9 cellular contexts compared by ENCODE assay signal in genomic region chr11:128709402-128709801, GRCh38. TPM values are rescaled to one million over a fixed set of nuclear protein-coding genes. Genes with fewer than 3 reads are reported as not detected.
DNase-seq lines count a peak whose midpoint lies in the region; ATAC-seq, FAIRE-seq and TF ChIP-seq lines count a peak whose summit lies in the region.
"Had no signal": no experiment of that assay in that cellular context is flagged by ENCODE, and none has a peak within 500 bp of the region (broad histone marks: within the 10 kb centered on the region; RNA-seq: fewer than 3 reads in every experiment).

No MANE protein-coding gene starts in this region.

- no peak overlapping the region for H4K8ac ChIP-seq in neuronal stem cell (ENCODE audit: low read depth, low read length)

- H3K27ac ChIP-seq in CD4-positive, alpha-beta T cell (ENCODE audit: low read depth, low read length) = no peak overlapping the region
- H3K27ac ChIP-seq in neuronal stem cell (replicated peaks; ENCODE audit: low read length) = no peak overlapping the region
- H3K27ac ChIP-seq in small intestine (ENCODE audit: low read depth in 1 of 2, low read length in 1 of 2) = peak overlapping the region in 1 of 2 donors; percentile 38
- H3K27ac ChIP-seq in aorta (ENCODE audit: low read depth in 1 of 2, low read length in 2 of 2) = no peak overlapping the region

- H3K4me1 ChIP-seq in neuronal stem cell (ENCODE audit: control insufficient read depth in 2 of 2, insufficient read depth in 1 of 2, low read depth in 1 of 2, low read length in 2 of 2) (peaks cover 0 to 6% of the 10 kb centered on the region in 2 donors), small intestine (ENCODE audit: control insufficient read depth in 2 of 2, insufficient read depth in 1 of 2, low read depth in 1 of 2, low read length in 1 of 2) (peaks cover 0 to 9% of the 10 kb centered on the region in 2 donors), aorta (ENCODE audit: control insufficient read depth in 1 of 2, insufficient read depth in 2 of 2, low read length in 2 of 2) (no peaks in the 10 kb centered on the region)

- no peak overlapping the region for H3K9ac ChIP-seq in neuronal stem cell (ENCODE audit: low read depth, low read length, poor library complexity)

- no peak overlapping the region for H2BK5ac ChIP-seq in neuronal stem cell (ENCODE audit: low read length)

- no peak overlapping the region for H3K4me2 ChIP-seq in neuronal stem cell (ENCODE audit: insufficient read depth, low read length, poor library complexity, severe bottlenecking)

- no peak overlapping the region for H3K4ac ChIP-seq in neuronal stem cell (ENCODE audit: low read length)

- H2BK15ac ChIP-seq in neuronal stem cell (ENCODE audit: low read length) = no peak overlapping the region

- H4K91ac ChIP-seq in neuronal stem cell (ENCODE audit: low read depth, low read length, poor library complexity) = no peak overlapping the region

- H2BK12ac ChIP-seq in neuronal stem cell (ENCODE audit: low read length) = no peak overlapping the region

- H3K18ac ChIP-seq in neuronal stem cell (ENCODE audit: low read length) = no peak overlapping the region

- TF ChIP-seq CTCF in CD4-positive, alpha-beta T cell (IDR thresholded peaks at IDR 0.05) = no peak

- FAIRE-seq in small intestine (lab: Jason Lieb, UNC) = no peak

- H3K23ac ChIP-seq in neuronal stem cell (ENCODE audit: low read depth, low read length, poor library complexity) = no peak overlapping the region

- no peak overlapping the region for H2BK120ac ChIP-seq in neuronal stem cell (ENCODE audit: low read depth, low read length)

- H3K36me3 Mint-ChIP-seq in CD4-positive, alpha-beta T cell (ENCODE audit: low read depth) = peaks cover 77% of the 10 kb centered on the region
- H3K36me3 Mint-ChIP-seq in activated naive CD8-positive, alpha-beta T cell treated with anti-CD3 and anti-CD28 coated beads for 36 hours = peaks cover 62% of the 10 kb centered on the region

- H3K4me1 Mint-ChIP-seq in CD4-positive, alpha-beta T cell (ENCODE audit: low read depth) = peaks cover 99% of the 10 kb centered on the region
- H3K4me1 Mint-ChIP-seq in activated naive CD8-positive, alpha-beta T cell treated with anti-CD3 and anti-CD28 coated beads for 36 hours = peaks cover 75% of the 10 kb centered on the region

- peak overlapping the region; percentile 81 for H3K27ac Mint-ChIP-seq in CD4-positive, alpha-beta T cell
- H3K27ac Mint-ChIP-seq in activated naive CD8-positive, alpha-beta T cell treated with anti-CD3 and anti-CD28 coated beads for 36 hours = no peak overlapping the region
- H3K27ac Mint-ChIP-seq: activated naive CD8-positive, alpha-beta T cell treated with anti-CD3 and anti-CD28 coated beads, Interleukin-2, amount 10 ng/mL, durations not matched to agents 7 days and 5 days had no signal

- H3K4me3 Mint-ChIP-seq in CD4-positive, alpha-beta T cell = peak overlapping the region; percentile 13
- no peak overlapping the region for H3K4me3 Mint-ChIP-seq in activated naive CD8-positive, alpha-beta T cell treated with anti-CD3 and anti-CD28 coated beads for 36 hours
- H3K4me3 Mint-ChIP-seq: activated naive CD8-positive, alpha-beta T cell treated with anti-CD3 and anti-CD28 coated beads, Interleukin-2, amount 10 ng/mL, durations not matched to agents 7 days and 5 days had no signal

- no peaks in the 10 kb centered on the region for H3K27me3 ChIP-seq in CD4-positive, alpha-beta T cell (ENCODE audit: control insufficient read depth, insufficient read depth, low read length)
- no peaks in the 10 kb centered on the region for H3K27me3 ChIP-seq in neuronal stem cell (ENCODE audit: control insufficient read depth in 3 of 3, insufficient read depth in 3 of 3, low read depth in 1 of 3, low read length in 3 of 3)
- H3K27me3 ChIP-seq in small intestine (ENCODE audit: control insufficient read depth in 2 of 2, insufficient read depth in 2 of 2, low read length in 2 of 2) = no peaks in the 10 kb centered on the region
- no peaks in the 10 kb centered on the region for H3K27me3 ChIP-seq in aorta (ENCODE audit: control insufficient read depth in 1 of 2, insufficient read depth in 2 of 2, low read length in 1 of 2)

- H3K9me3 ChIP-seq in CD4-positive, alpha-beta T cell (ENCODE audit: control insufficient read depth, low read length) = no peaks in the 10 kb centered on the region
- H3K9me3 ChIP-seq in neuronal stem cell (replicated peaks in 1 of 2; ENCODE audit: control insufficient read depth in 2 of 2, insufficient read depth in 1 of 2, low read depth in 1 of 2, low read length in 2 of 2) (peaks cover 0 to 3% of the 10 kb centered on the region in 2 donors), small intestine (ENCODE audit: control insufficient read depth, low read depth) (no peaks in the 10 kb centered on the region), aorta (ENCODE audit: control insufficient read depth, low read length) (no peaks in the 10 kb centered on the region)

- DNase-seq in CD4-positive, alpha-beta T cell = no peak
- DNase-seq in fibroblast of gingiva (ENCODE audit: low read depth) (peak; percentile 18), neuronal stem cell (ENCODE audit: low spot score) (no peak), OCI-M2 (lab: John Stamatoyannopoulos, UW; ENCODE audit: unreplicated experiment) (no peak), small intestine (no peak), aorta (no peak)
- no peak for DNase-seq in activated naive CD8-positive, alpha-beta T cell treated with anti-CD3 and anti-CD28 coated beads for 36 hours
- DNase-seq: activated naive CD8-positive, alpha-beta T cell treated with anti-CD3 and anti-CD28 coated beads, Interleukin-2, amount 10 ng/mL, durations not matched to agents 7 days and 5 days had no signal

- no peak overlapping the region for H3K14ac ChIP-seq in neuronal stem cell (ENCODE audit: low read length)

- POLR2A ChIA-PET in CD4-positive, alpha-beta T cell (lab: Charles Lee) = interaction anchor here (1.0 to 2.5 kb wide), 3 partner anchors 10 to 16 kb away, joined by 3 to 9 read pairs (median 3); no protein-coding TSS in a partner anchor

- H2AK5ac ChIP-seq in neuronal stem cell (ENCODE audit: low read depth, low read length) = no peak overlapping the region

- no peaks in the 10 kb centered on the region for H3K79me1 ChIP-seq in neuronal stem cell (ENCODE audit: low read depth, low read length)

- intact Hi-C loops in CD4-positive, alpha-beta T cell (cut with DNase I, micrococcal nuclease) = no loop called here
- intact Hi-C loops in aorta (cut with DNase I) = no loop called here

- H3K9me3 Mint-ChIP-seq in CD4-positive, alpha-beta T cell = no peaks in the 10 kb centered on the region
- peaks cover 15% of the 10 kb centered on the region for H3K9me3 Mint-ChIP-seq in activated naive CD8-positive, alpha-beta T cell treated with anti-CD3 and anti-CD28 coated beads for 36 hours

- no peak for ATAC-seq in CD4-positive, alpha-beta T cell (ENCODE audit: poor library complexity)
- no peak for ATAC-seq in aorta (ENCODE audit: low FRiP score)

- peak overlapping the region; percentile 52 for H2AFZ ChIP-seq in neuronal stem cell (ENCODE audit: low read length)

- no CpG with 5 or more reads among the region's 6 CpGs for WGBS in neuronal stem cell (ENCODE audit: extremely low coverage in 2 of 2, insufficient read length in 2 of 2, insufficient replicate concordance in 1 of 2), 2 donors
- WGBS in small intestine, 3 donors = 71 to 77% (median 74%) methylated on average over 6 of the region's 6 CpGs
- 75 to 80% methylated on average over 6 of the region's 6 CpGs for WGBS in aorta, 2 donors

- H3K36me3 ChIP-seq in neuronal stem cell (replicated peaks in 1 of 2; ENCODE audit: control insufficient read depth in 2 of 2, insufficient read depth in 2 of 2, low read length in 2 of 2) = no peaks in the 10 kb centered on the region
- no peaks in the 10 kb centered on the region for H3K36me3 ChIP-seq in small intestine (ENCODE audit: control insufficient read depth in 2 of 2, insufficient read depth in 2 of 2, low read length in 2 of 2)
- no peaks in the 10 kb centered on the region for H3K36me3 ChIP-seq in aorta (ENCODE audit: control insufficient read depth in 1 of 2, insufficient read depth in 2 of 2, low read length in 1 of 2)

- no peaks in the 10 kb centered on the region for H3K27me3 Mint-ChIP-seq in CD4-positive, alpha-beta T cell
- H3K27me3 Mint-ChIP-seq in activated naive CD8-positive, alpha-beta T cell treated with anti-CD3 and anti-CD28 coated beads for 36 hours = no peaks in the 10 kb centered on the region
- H3K27me3 Mint-ChIP-seq: activated naive CD8-positive, alpha-beta T cell treated with anti-CD3 and anti-CD28 coated beads, Interleukin-2, amount 10 ng/mL, durations not matched to agents 7 days and 5 days had no signal

- H3K4me3 ChIP-seq in neuronal stem cell (ENCODE audit: low read length in 2 of 2) = no peak overlapping the region
- no peak overlapping the region for H3K4me3 ChIP-seq in small intestine (ENCODE audit: low read depth in 1 of 2, low read length in 2 of 2)
- H3K4me3 ChIP-seq in aorta (ENCODE audit: low read length in 2 of 2) = no peak overlapping the region

- CTCF ChIA-PET in CD4-positive, alpha-beta T cell (lab: Charles Lee) = interaction anchor here (1.0 kb wide), 1 partner anchor 48 kb away, joined by 3 read pairs; no protein-coding TSS in a partner anchor

TF ChIP-seq in PFSK-1, 5 proteins besides CTCF, POLR2A, EP300 and RAD21:
- 0 out of 2 replicates have a peak, but pooled peaks have one; percentile 31 for TF ChIP-seq TAF1 (IDR thresholded peaks at IDR 0.05; ENCODE audit: borderline replicate concordance, insufficient read depth, low read length)
- no peak for TF ChIP-seq SIN3A (IDR thresholded peaks at IDR 0.05; ENCODE audit: borderline replicate concordance, insufficient read depth, low read length)

RNA-seq across cellular contexts. Expression of gene FLI1, which starts 15.5 kb away (rescaled TPM):
- 10 to 100 TPM; 56.6 to 60.4 TPM for total RNA-seq in CD4-positive, alpha-beta T cell
- 10.2 TPM for polyA plus RNA-seq in PFSK-1 (2012; ENCODE audit: insufficient read length, low read depth)
- 0.06 TPM for polyA plus RNA-seq in neuronal stem cell (2013, experiment 1 of 2)
- polyA plus RNA-seq in neuronal stem cell (2013, experiment 2 of 2) = 0.03 TPM
- 10 to 100 TPM; 37.5 to 38.9 TPM for total RNA-seq in activated naive CD8-positive, alpha-beta T cell treated with anti-CD3 and anti-CD28 coated beads for 36 hours
- 1 to 10 TPM; 2.5 to 8.3 (median 4.9) TPM for polyA plus RNA-seq in small intestine
- 10 to 100 TPM; 32.5 to 65.0 TPM for total RNA-seq in aorta
- polyA plus RNA-seq in aorta = 1 to 10 TPM; 4.1 to 5.5 TPM
